Comparison of ENCODE assay signal across 8 cellular contexts in genomic region chr4:139014391-139015268, GRCh38. TPM values are rescaled to one million over a fixed set of nuclear protein-coding genes. Genes with fewer than 3 reads are reported as not detected.
A peak's percentile ranks its signal among the peaks of the same experiment; 100 is the strongest.
DNase-seq lines count a peak whose midpoint lies in the region; ATAC-seq and TF ChIP-seq lines count a peak whose summit lies in the region.

No MANE protein-coding gene starts in this region.

- peak overlapping the region; percentile 90 for H3K9ac ChIP-seq in KMS-11

- H3K79me2 ChIP-seq in KMS-11 (ENCODE audit: insufficient read depth, low read depth) (peaks cover 34% of the 10 kb centered on the region; the same call in 1 of the 2 replicates), osteoblast (ENCODE audit: insufficient read depth, low read length) (peaks cover 36% of the 10 kb centered on the region)

- peak overlapping the region; percentile 92 for H3K27ac ChIP-seq in KMS-11
- peak overlapping the region; percentile 100 for H3K27ac ChIP-seq in osteoblast (ENCODE audit: low read depth, low read length)

- H3K36me3 ChIP-seq in KMS-11 (ENCODE audit: insufficient read depth), result no peaks in the 10 kb centered on the region
- H3K36me3 ChIP-seq in osteoblast (ENCODE audit: insufficient read depth, low read length), result no peaks in the 10 kb centered on the region

- peak; percentile 8 for ATAC-seq in GM21447 (IDR thresholded peaks at IDR 0.05; ENCODE audit: unreplicated experiment)

- TF ChIP-seq CTCF in KMS-11 (conservative IDR thresholded peaks at IDR 0.05; ENCODE audit: low read depth, low read length) (no peak), osteoblast (IDR thresholded peaks at IDR 0.05; ENCODE audit: extremely low read depth, low read depth, low read length) (no peak)

- H4K20me1 ChIP-seq in KMS-11 (ENCODE audit: insufficient read depth) (no peaks in the 10 kb centered on the region; the same call in 1 of the 2 replicates), osteoblast (ENCODE audit: insufficient read depth, low read length) (peaks cover 21% of the 10 kb centered on the region)

- H3K9me3 ChIP-seq in osteoblast (ENCODE audit: low read depth, low read length), result no peaks in the 10 kb centered on the region

- DNase-seq in NCI-H146 treated with DMSO at 0.1 percent for 48 hours (lab: John Stamatoyannopoulos, UW; ENCODE audit: unreplicated experiment) (peak; percentile 35), NCI-H146 (lab: John Stamatoyannopoulos, UW) (no peak), foreskin melanocyte (peak; percentile 85), osteoblast (ENCODE audit: insufficient read length, low spot score, missing footprints) (peak; percentile 97)
- peak; percentile 21 for DNase-seq in activated CD8-positive, alpha-beta memory T cell treated with anti-CD3 and anti-CD28 coated beads, Interleukin-2, amount 50 U/mL, for 4 hours
- DNase-seq in activated effector memory CD4-positive, alpha-beta T cell treated with anti-CD3 and anti-CD28 coated beads, Interleukin-2, amount 50 U/mL, for 16 hours, result no peak

- H3K4me3 ChIP-seq in KMS-11 (IDR thresholded peaks at IDR 0.05; ENCODE audit: insufficient read depth, low read depth, low read length) (no peak overlapping the region), osteoblast (ENCODE audit: insufficient read depth, low read length) (peak overlapping the region; percentile 90)

- H3K27me3 ChIP-seq in KMS-11 (ENCODE audit: insufficient read depth, low read depth) (no peaks in the 10 kb centered on the region), osteoblast (ENCODE audit: insufficient read depth, low read length) (no peaks in the 10 kb centered on the region)

- H3K4me2 ChIP-seq in KMS-11 (peak overlapping the region; percentile 69), osteoblast (ENCODE audit: insufficient read depth, low read length) (peak overlapping the region; percentile 98)

- H3K4me1 ChIP-seq in KMS-11 (ENCODE audit: low read depth, poor library complexity, severe bottlenecking) (peaks cover 35% of the 10 kb centered on the region), osteoblast (ENCODE audit: insufficient read depth, low read length) (peaks cover 36% of the 10 kb centered on the region)

- H2AFZ ChIP-seq in KMS-11 (ENCODE audit: low read depth) (peak overlapping the region; percentile 59), osteoblast (ENCODE audit: low read length) (peak overlapping the region; percentile 85)

RNA-seq across cellular contexts. Expression of gene NOCT, which starts 1.0 kb away (rescaled TPM):
- 15.9 and 18.1 TPM in 2 replicates for total RNA-seq in osteoblast

Comparison
In these comparisons a context has a peak if more than half of its experiments do, and no peak if none do; other contexts are left out.
1. DNase-seq: peak in NCI-H146 treated with DMSO at 0.1 percent for 48 hours (single experiment), activated CD8-positive, alpha-beta memory T cell treated with anti-CD3 and anti-CD28 coated beads, Interleukin-2, amount 50 U/mL, for 4 hours (single experiment), foreskin melanocyte (single experiment) and osteoblast (single experiment); none in NCI-H146 (single experiment) and activated effector memory CD4-positive, alpha-beta T cell treated with anti-CD3 and anti-CD28 coated beads, Interleukin-2, amount 50 U/mL, for 16 hours (single experiment).